ENCODE assay signal across 9 cellular contexts in genomic region chr22:21686193-21686608, GRCh38. TPM values are rescaled to one million over a fixed set of nuclear protein-coding genes. Genes with fewer than 3 reads are reported as not detected.
"Had no signal": no experiment of that assay in that cellular context is flagged by ENCODE, and none has a peak within 500 bp of the region (broad histone marks: within the 10 kb centered on the region; RNA-seq: fewer than 3 reads in every experiment).

No MANE protein-coding gene starts in this region.

- H3K27ac ChIP-seq: KMS-11 had no signal

- H3K4me3 ChIP-seq: GM23338 had no signal

- DNase-seq: H9, HCEC 1CT, IMR-90, KBM-7 had no signal

- H2AFZ ChIP-seq: GM23338 had no signal

- ATAC-seq: GM23338 had no signal

- FAIRE-seq: H1, H54, HTR-8/SVneo had no signal

- H3K4me2 ChIP-seq: GM23338, KMS-11 had no signal

- H3K9ac ChIP-seq: KMS-11 had no signal

RNA-seq across cellular contexts. Expression of gene CCDC116, which starts 53.6 kb away (rescaled TPM):
- total RNA-seq: H1 had no signal
- polyA plus RNA-seq: GM23338 had no signal
